ENCODE assay signal across 16 cellular contexts in the genomic region with DNA sequence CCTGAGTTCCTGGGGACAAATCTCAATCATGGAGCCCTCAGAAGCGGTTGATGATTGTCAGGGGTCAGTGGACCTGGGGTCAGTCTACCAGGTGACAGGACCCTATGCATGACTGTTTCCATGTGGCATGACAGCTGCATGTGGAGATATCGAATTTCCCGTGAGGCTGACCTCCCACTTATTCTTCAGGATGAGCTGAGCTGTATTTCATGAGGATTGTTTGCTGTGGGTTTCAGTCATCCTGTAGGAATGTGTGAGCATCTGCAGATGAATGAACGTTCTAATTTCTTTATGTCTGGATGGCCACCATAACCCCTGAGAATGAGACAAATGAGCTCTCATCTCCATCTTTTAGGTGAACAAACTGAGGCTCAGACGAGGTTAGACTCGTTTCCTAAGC.
A peak's percentile ranks its signal among the peaks of the same experiment; 100 is the strongest.
DNase-seq lines count a peak whose midpoint lies in the region; ATAC-seq and TF ChIP-seq lines count a peak whose summit lies in the region.
"Had no signal": no experiment of that assay in that cellular context is flagged by ENCODE, and none has a peak within 500 bp of the region (broad histone marks: within the 10 kb centered on the region; RNA-seq: fewer than 3 reads in every experiment).

No MANE protein-coding gene starts in this region.

- H3K4me3 Mint-ChIP-seq in activated T-cell treated with anti-CD3 and anti-CD28 coated beads, Interleukin-2, amount 50 U/mL, for 72 hours, result no peak overlapping the region
- H3K4me3 Mint-ChIP-seq: GM23338; stimulated activated memory B cell treated with anti-CD40 and anti-IgM and Interleukin-4, amounts not matched to agents 10 μg/mL and 1 μg/mL and 100 μg/mL, for 72 hours had no signal

- H3K4me1 ChIP-seq in lower lobe of right lung, result peaks cover 16% of the 10 kb centered on the region

- H3K36me3 Mint-ChIP-seq in activated T-cell treated with anti-CD3 and anti-CD28 coated beads, Interleukin-2, amount 50 U/mL, for 72 hours (ENCODE audit: insufficient read depth in 2 of 2), result no peaks in the 10 kb centered on the region
- H3K36me3 Mint-ChIP-seq: stimulated activated memory B cell treated with anti-CD40 and anti-IgM and Interleukin-4, amounts not matched to agents 10 μg/mL and 1 μg/mL and 100 μg/mL, for 72 hours had no signal

- H3K27ac ChIP-seq in lower lobe of right lung, result no peak overlapping the region
- H3K27ac ChIP-seq: BLaER1 treated with 17β-estradiol and CSF1 and Interleukin-3, amounts not matched to agents 10 nM and 100 nM; gastrocnemius medialis had no signal

- H3K27me3 Mint-ChIP-seq in activated T-cell treated with anti-CD3 and anti-CD28 coated beads, Interleukin-2, amount 50 U/mL, for 72 hours (ENCODE audit: low read depth), result peaks cover 4% of the 10 kb centered on the region
- H3K27me3 Mint-ChIP-seq: stimulated activated memory B cell treated with anti-CD40 and anti-IgM and Interleukin-4, amounts not matched to agents 10 μg/mL and 1 μg/mL and 100 μg/mL, for 72 hours had no signal

- intact Hi-C loops in lower lobe of right lung (cut with DNase I), result no loop called here

- peak; percentile 3 for DNase-seq in AG09319 (ENCODE audit: extremely low read depth, low read depth)
- peak; percentile 12 for DNase-seq in HS-27A (ENCODE audit: low read depth)
- DNase-seq in amniotic stem cell (lab: John Stamatoyannopoulos, UW), result peak; percentile 13
- DNase-seq in glomerular visceral epithelial cell (ENCODE audit: extremely low spot score), result peak; percentile 90
- no peak for DNase-seq in activated T-cell treated with anti-CD3 and anti-CD28 coated beads, Interleukin-2, amount 50 U/mL, for 72 hours
- no peak for DNase-seq in lower lobe of right lung
- DNase-seq: activated CD4-positive, alpha-beta T cell treated with anti-CD3 and anti-CD28 coated beads for 1 hour; gastrocnemius medialis; NCI-H2107; stimulated activated CD4-positive, alpha-beta T cell treated with anti-CD3 and anti-CD28 coated beads, Interleukin-4, amount 100 ng/mL, for 4 hours; T-helper 1 cell had no signal

- H3K4me1 Mint-ChIP-seq in activated T-cell treated with anti-CD3 and anti-CD28 coated beads, Interleukin-2, amount 50 U/mL, for 72 hours (ENCODE audit: low read depth), result peaks cover 5% of the 10 kb centered on the region
- H3K4me1 Mint-ChIP-seq: GM23338 had no signal

- no peak for ATAC-seq in GM21390 (IDR thresholded peaks at IDR 0.05; ENCODE audit: unreplicated experiment)
- ATAC-seq in activated T-cell treated with anti-CD3 and anti-CD28 coated beads, Interleukin-2, amount 50 U/mL, for 72 hours (replicated peaks in 1 of 2), result no peak
- ATAC-seq in lower lobe of right lung, result no peak
- ATAC-seq in HG02840 (IDR thresholded peaks at IDR 0.05; ENCODE audit: low FRiP score, unreplicated experiment), result no peak
- ATAC-seq: gastrocnemius medialis; GM23338; stimulated activated memory B cell treated with anti-CD40 and anti-IgM and Interleukin-4, amounts not matched to agents 10 μg/mL and 1 μg/mL and 100 μg/mL, for 72 hours had no signal

- no peak overlapping the region for H3K27ac Mint-ChIP-seq in activated T-cell treated with anti-CD3 and anti-CD28 coated beads, Interleukin-2, amount 50 U/mL, for 72 hours
- H3K27ac Mint-ChIP-seq: GM23338; stimulated activated memory B cell treated with anti-CD40 and anti-IgM and Interleukin-4, amounts not matched to agents 10 μg/mL and 1 μg/mL and 100 μg/mL, for 72 hours had no signal

- H3K9me3 ChIP-seq in lower lobe of right lung, result no peaks in the 10 kb centered on the region
- H3K9me3 ChIP-seq: BLaER1 treated with 17β-estradiol and CSF1 and Interleukin-3, amounts not matched to agents 10 nM and 100 nM; gastrocnemius medialis had no signal

- no peaks in the 10 kb centered on the region for H3K9me3 Mint-ChIP-seq in activated T-cell treated with anti-CD3 and anti-CD28 coated beads, Interleukin-2, amount 50 U/mL, for 72 hours
- H3K9me3 Mint-ChIP-seq: GM23338; stimulated activated memory B cell treated with anti-CD40 and anti-IgM and Interleukin-4, amounts not matched to agents 10 μg/mL and 1 μg/mL and 100 μg/mL, for 72 hours had no signal

- no peaks in the 10 kb centered on the region for H3K27me3 ChIP-seq in lower lobe of right lung (ENCODE audit: low read depth)
- H3K27me3 ChIP-seq: BLaER1 treated with 17β-estradiol and CSF1 and Interleukin-3, amounts not matched to agents 10 nM and 100 nM; gastrocnemius medialis had no signal

- no peak overlapping the region for H3K4me3 ChIP-seq in lower lobe of right lung
- H3K4me3 ChIP-seq: BLaER1 treated with 17β-estradiol and CSF1 and Interleukin-3, amounts not matched to agents 10 nM and 100 nM; gastrocnemius medialis; GM23338 had no signal

- H3K36me3 ChIP-seq in lower lobe of right lung, result no peaks in the 10 kb centered on the region
- H3K36me3 ChIP-seq: BLaER1 treated with 17β-estradiol and CSF1 and Interleukin-3, amounts not matched to agents 10 nM and 100 nM; gastrocnemius medialis had no signal

- TF ChIP-seq CTCF in AG09319 (IDR thresholded peaks at IDR 0.05; ENCODE audit: low read depth, low read length), result no peak
- no peak for TF ChIP-seq CTCF in lower lobe of right lung (IDR thresholded peaks at IDR 0.05)

Comparison
In these comparisons a context has a peak if more than half of its experiments do, and no peak if none do; other contexts are left out.
1. DNase-seq: peak in AG09319 (single experiment), HS-27A (single experiment), amniotic stem cell (single experiment) and glomerular visceral epithelial cell (single experiment); none in activated T-cell treated with anti-CD3 and anti-CD28 coated beads, Interleukin-2, amount 50 U/mL, for 72 hours (0 of 2) and lower lobe of right lung (single experiment).